ENCODE assay signal across 8 cellular contexts in the genomic region with DNA sequence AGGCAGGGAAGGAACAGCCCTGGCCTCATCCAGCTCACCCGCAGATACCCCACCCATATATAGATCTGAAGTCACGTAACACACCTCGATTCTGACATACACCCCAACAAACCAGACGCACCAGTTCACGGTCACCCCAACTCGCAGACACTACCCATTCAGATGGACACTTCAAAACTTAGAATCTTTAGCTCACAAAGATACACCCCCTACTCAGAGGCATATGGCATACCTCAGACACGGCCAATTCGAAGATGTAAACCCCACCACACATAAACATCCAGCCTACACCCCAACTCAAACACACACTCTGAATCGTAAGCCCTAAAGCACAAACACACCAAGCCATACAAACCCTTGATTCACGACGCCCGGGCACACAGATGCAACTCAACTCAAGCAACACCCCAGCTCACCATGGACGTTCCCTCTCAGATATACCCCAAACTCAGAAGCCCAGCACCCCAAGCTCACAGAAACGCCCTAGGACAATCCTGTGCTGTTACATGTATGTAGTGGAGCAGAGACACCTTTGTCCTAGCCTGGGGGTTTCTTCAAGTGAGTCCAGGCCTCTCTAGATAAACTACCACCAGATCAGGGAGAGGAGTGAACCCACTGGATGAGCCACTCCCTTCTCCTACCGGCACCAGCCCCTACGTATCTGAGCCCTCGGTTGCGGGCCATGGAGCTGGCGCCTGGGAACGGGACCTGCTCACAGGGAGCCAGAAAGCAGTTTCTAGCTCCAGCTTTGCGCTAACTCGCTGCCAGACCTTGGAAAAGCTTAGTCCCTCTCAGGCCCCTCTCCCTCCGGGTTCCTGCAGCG. TPM values are rescaled to one million over a fixed set of nuclear protein-coding genes. Genes with fewer than 3 reads are reported as not detected.
DNase-seq lines count a peak whose midpoint lies in the region; ATAC-seq, FAIRE-seq and TF ChIP-seq lines count a peak whose summit lies in the region.

No MANE protein-coding gene starts in this region.

- H3K27ac ChIP-seq in 22Rv1 = peak overlapping the region; percentile 59
- H3K27ac ChIP-seq in mesendoderm (ENCODE audit: low read depth, low read length) = no peak overlapping the region
- H3K27ac ChIP-seq in kidney (ENCODE audit: low read depth in 2 of 2, low read length in 2 of 2) = no peak overlapping the region
- H3K27ac ChIP-seq in aorta (ENCODE audit: low read depth in 1 of 2, low read length in 2 of 2) = no peak overlapping the region

- H4K8ac ChIP-seq in mesendoderm (ENCODE audit: low read depth, low read length) = no peak overlapping the region

- no peaks in the 10 kb centered on the region for H3K79me1 ChIP-seq in mesendoderm (ENCODE audit: low read length)

- TF ChIP-seq CTCF in 22Rv1 (IDR thresholded peaks at IDR 0.05) = no peak
- TF ChIP-seq CTCF in HFFc6 (IDR thresholded peaks at IDR 0.05) = no peak
- no peak for TF ChIP-seq CTCF in choroid plexus epithelial cell (conservative IDR thresholded peaks at IDR 0.05; ENCODE audit: low read depth, low read length)
- TF ChIP-seq CTCF in kidney (IDR thresholded peaks at IDR 0.05; ENCODE audit: borderline replicate concordance, extremely low read depth, insufficient read depth) = no peak

- H3K9ac ChIP-seq in mesendoderm (ENCODE audit: low read length) (peak overlapping the region; percentile 48), kidney (ENCODE audit: low read length in 2 of 2) (no peak overlapping the region)

- peaks cover 21% of the 10 kb centered on the region for H3K4me1 Mint-ChIP-seq in HFFc6 (ENCODE audit: low read depth)

- DNase-seq in HFFc6 = no peak
- DNase-seq in choroid plexus epithelial cell (ENCODE audit: low read depth) = no peak
- DNase-seq in mesendoderm = no peak
- no peak for DNase-seq in kidney
- no peak for DNase-seq in mucosa of gallbladder (ENCODE audit: low spot score)
- no peak for DNase-seq in aorta

- no peaks in the 10 kb centered on the region for H3K9me3 ChIP-seq in kidney (ENCODE audit: control insufficient read depth in 1 of 2, low read length in 2 of 2)
- H3K9me3 ChIP-seq in aorta (ENCODE audit: control insufficient read depth, low read length) = no peaks in the 10 kb centered on the region

- H3K4me3 Mint-ChIP-seq in HFFc6 = peak overlapping the region; percentile 47

- H3K18ac ChIP-seq in mesendoderm (ENCODE audit: low read length) = no peak overlapping the region

- H3K9me3 Mint-ChIP-seq in HFFc6 = no peaks in the 10 kb centered on the region

- H3K36me3 Mint-ChIP-seq in HFFc6 (ENCODE audit: low read depth) = peaks cover 7% of the 10 kb centered on the region; the same call in 1 of the 2 replicates

- no peaks in the 10 kb centered on the region for H3K79me2 ChIP-seq in mesendoderm (ENCODE audit: control insufficient read depth, insufficient read depth, low read length)

- intact Hi-C loops in kidney (cut with DNase I) = no loop called here
- intact Hi-C loops in aorta (cut with DNase I) = no loop called here

- H3K4ac ChIP-seq in mesendoderm (ENCODE audit: low read depth, low read length) = no peak overlapping the region

- no peak overlapping the region for H3K27ac Mint-ChIP-seq in HFFc6

- peak overlapping the region; percentile 36 for H3K4me2 ChIP-seq in mesendoderm (ENCODE audit: low read length)

- peak overlapping the region; percentile 11 for H3K23ac ChIP-seq in mesendoderm (ENCODE audit: low read length)

- ATAC-seq in GM18498 (IDR thresholded peaks at IDR 0.05; ENCODE audit: unreplicated experiment) (no peak), aorta (ENCODE audit: low FRiP score) (no peak)

- FAIRE-seq in kidney (lab: Jason Lieb, UNC) = no peak

- H3K4me1 ChIP-seq in mesendoderm (ENCODE audit: control insufficient read depth, low read depth, low read length) (no peaks in the 10 kb centered on the region), kidney (ENCODE audit: control insufficient read depth in 1 of 2, insufficient read depth in 1 of 2, low read depth in 1 of 2, low read length in 2 of 2) (no peaks in the 10 kb centered on the region), aorta (ENCODE audit: control insufficient read depth in 1 of 2, insufficient read depth in 2 of 2, low read length in 2 of 2) (no peaks in the 10 kb centered on the region)

- H3K27me3 Mint-ChIP-seq in HFFc6 (ENCODE audit: insufficient read depth) = peaks cover 59% of the 10 kb centered on the region

- peaks cover 32% of the 10 kb centered on the region for H3K27me3 ChIP-seq in mesendoderm (ENCODE audit: insufficient read depth, low read length, poor library complexity)
- no peaks in the 10 kb centered on the region for H3K27me3 ChIP-seq in aorta (ENCODE audit: control insufficient read depth in 1 of 2, insufficient read depth in 2 of 2, low read length in 1 of 2)

- H3K4me3 ChIP-seq in choroid plexus epithelial cell (ENCODE audit: low read depth, low read length) (peak overlapping the region; percentile 61), mesendoderm (ENCODE audit: low read length) (no peak overlapping the region), kidney (ENCODE audit: low read length in 2 of 2) (peak overlapping the region in 1 of 2 donors; percentile 22), aorta (ENCODE audit: low read length in 2 of 2) (no peak overlapping the region)

- H2AK5ac ChIP-seq in mesendoderm (ENCODE audit: low read length) = no peak overlapping the region

- WGBS in mesendoderm (ENCODE audit: extremely low coverage, insufficient coverage, low lambda C conversion rate) = no CpG with 5 or more reads among the region's 24 CpGs
- WGBS in aorta, 2 donors = 29 to 35% methylated on average over 24 of the region's 24 CpGs

- H3K56ac ChIP-seq in mesendoderm (ENCODE audit: low read length) = peak overlapping the region; percentile 54

- H4K5ac ChIP-seq in mesendoderm (ENCODE audit: low read length) = no peak overlapping the region

- no peak overlapping the region for H2BK15ac ChIP-seq in mesendoderm (replicated peaks; ENCODE audit: low read depth)

- H2BK5ac ChIP-seq in mesendoderm (ENCODE audit: low read length) = no peak overlapping the region

- H3K36me3 ChIP-seq in mesendoderm (ENCODE audit: control insufficient read depth, insufficient read depth, low read length) (no peaks in the 10 kb centered on the region), kidney (ENCODE audit: control insufficient read depth in 1 of 2, insufficient read depth in 2 of 2, low read length in 2 of 2) (no peaks in the 10 kb centered on the region), aorta (ENCODE audit: control insufficient read depth in 1 of 2, insufficient read depth in 2 of 2, low read length in 1 of 2) (no peaks in the 10 kb centered on the region)

- no peak overlapping the region for H2BK120ac ChIP-seq in mesendoderm (ENCODE audit: low read depth, low read length)

RNA-seq across cellular contexts. Expression of a gene that starts 8.8 kb away (rescaled TPM):
- 1 to 10 TPM in 2 of 6 experiments, under 1 TPM in 4; 0.37 to 1.4 (median 0.69) TPM for total RNA-seq in HFFc6 (2021; fragmentation: NEBNext Ultra II Directional; extraction: Animal tissue kit (Norgen Biotek cat#: 25700))
- 0.44 TPM for polyA plus RNA-seq in mesendoderm (2013, experiment 1 of 2)
- polyA plus RNA-seq in mesendoderm (2013, experiment 2 of 2) = 0.53 TPM
- total RNA-seq in kidney (2.2 TPM), mucosa of gallbladder (106 TPM), aorta (1 to 10 TPM in 1 of 2 donors, under 1 TPM in 1; 0.16 to 1.4 TPM)
- polyA plus RNA-seq in kidney (ENCODE audit: insufficient read depth, low read depth, low replicate concordance) (1.2 TPM), aorta (under 1 TPM; 0.25 to 0.33 TPM)

RNA-seq across cellular contexts. Expression of a gene that starts 10.8 kb away (rescaled TPM):
- 10 to 100 TPM in 4 of 6 experiments, 1 to 10 TPM in 2; 9.2 to 13.2 (median 11.5) TPM for total RNA-seq in HFFc6 (2021; fragmentation: NEBNext Ultra II Directional; extraction: Animal tissue kit (Norgen Biotek cat#: 25700))
- 5.0 TPM for polyA plus RNA-seq in mesendoderm (2013, experiment 1 of 2)
- polyA plus RNA-seq in mesendoderm (2013, experiment 2 of 2) = 4.6 TPM
- total RNA-seq in kidney (17.9 TPM), mucosa of gallbladder (29.3 TPM), aorta (10 to 100 TPM in 1 of 2 donors, 1 to 10 TPM in 1; 8.7 to 12.1 TPM)
- polyA plus RNA-seq in kidney (ENCODE audit: insufficient read depth, low read depth, low replicate concordance) (28.0 TPM), aorta (10 to 100 TPM in 1 of 2 donors, 1 to 10 TPM in 1; 7.0 to 30.5 TPM)

RNA-seq across cellular contexts. Expression of a gene that starts 14.3 kb away (rescaled TPM):
- 10 to 100 TPM; 23.1 to 27.4 (median 26.1) TPM for total RNA-seq in HFFc6 (2021; fragmentation: NEBNext Ultra II Directional; extraction: Animal tissue kit (Norgen Biotek cat#: 25700))
- 5.3 TPM for polyA plus RNA-seq in mesendoderm (2013, experiment 1 of 2)
- polyA plus RNA-seq in mesendoderm (2013, experiment 2 of 2) = 4.7 TPM
- total RNA-seq in kidney (62.7 TPM), mucosa of gallbladder (42.2 TPM), aorta (10 to 100 TPM; 48.4 to 63.3 TPM)
- polyA plus RNA-seq in kidney (ENCODE audit: insufficient read depth, low read depth, low replicate concordance) (14.0 TPM), aorta (10 to 100 TPM in 1 of 2 donors, 1 to 10 TPM in 1; 9.8 to 43.4 TPM)

RNA-seq across cellular contexts. Expression of a gene that starts 22.6 kb away (rescaled TPM):
- total RNA-seq in HFFc6 (2021; fragmentation: NEBNext Ultra II Directional; extraction: Animal tissue kit (Norgen Biotek cat#: 25700)) = 10 to 100 TPM; 62.6 to 75.9 (median 72.5) TPM
- polyA plus RNA-seq in mesendoderm (2013, experiment 1 of 2) = 39.1 TPM
- 40.9 TPM for polyA plus RNA-seq in mesendoderm (2013, experiment 2 of 2)
- 50.9 TPM for total RNA-seq in kidney
- polyA plus RNA-seq in kidney (ENCODE audit: insufficient read depth, low read depth, low replicate concordance) = 117 TPM
- 63.2 TPM for total RNA-seq in mucosa of gallbladder
- total RNA-seq in aorta = 10 to 100 TPM; 40.6 to 48.2 TPM
- 10 to 100 TPM; 55.3 to 80.2 TPM for polyA plus RNA-seq in aorta

RNA-seq across cellular contexts. Expression of a gene that starts 41.5 kb away (rescaled TPM):
- total RNA-seq in HFFc6 (2021; fragmentation: NEBNext Ultra II Directional; extraction: Animal tissue kit (Norgen Biotek cat#: 25700)) = under 1 TPM in 1 of 6 experiments, not detected in 5; 0.12 TPM
- 0.24 TPM for polyA plus RNA-seq in mesendoderm (2013, experiment 1 of 2)
- polyA plus RNA-seq in mesendoderm (2013, experiment 2 of 2) = 0.21 TPM
- total RNA-seq in kidney = 2.7 TPM
- 0.62 TPM for polyA plus RNA-seq in kidney (ENCODE audit: insufficient read depth, low read depth, low replicate concordance)
- 0.46 TPM for total RNA-seq in mucosa of gallbladder
- total RNA-seq in aorta = not detected
- polyA plus RNA-seq in aorta = under 1 TPM in 1 of 2 donors, not detected in 1; 0.36 TPM

Comparison
In these comparisons a context has a peak if more than half of its experiments do, and no peak if none do; other contexts are left out.
1. RNA of a gene that starts 8.8 kb away (total RNA-seq): 106 TPM in mucosa of gallbladder (single experiment); 2.2 TPM in kidney (single experiment), 0.16 to 1.4 TPM in aorta and 0.37 to 1.4 TPM in HFFc6; every median in the first group is over 10 times any median in the second.